25 cellular contexts compared by ENCODE assay signal in genomic region chr6:83097675-83098074, GRCh38. TPM values are rescaled to one million over a fixed set of nuclear protein-coding genes. Genes with fewer than 3 reads are reported as not detected.
DNase-seq lines count a peak whose midpoint lies in the region; ATAC-seq, FAIRE-seq and TF ChIP-seq lines count a peak whose summit lies in the region.
"Had no signal": no experiment of that assay in that cellular context is flagged by ENCODE, and none has a peak within 500 bp of the region (broad histone marks: within the 10 kb centered on the region; RNA-seq: fewer than 3 reads in every experiment).

No MANE protein-coding gene starts in this region.

- no peaks in the 10 kb centered on the region for H3K27me3 Mint-ChIP-seq in CD4-positive, CD25-positive, alpha-beta regulatory T cell
- no peaks in the 10 kb centered on the region for H3K27me3 Mint-ChIP-seq in WTC11 (ENCODE audit: low read depth)
- H3K27me3 Mint-ChIP-seq in mesothelial cell of epicardium (ENCODE audit: low read depth) = no peaks in the 10 kb centered on the region
- no peaks in the 10 kb centered on the region for H3K27me3 Mint-ChIP-seq in activated naive CD8-positive, alpha-beta T cell treated with anti-CD3 and anti-CD28 coated beads, Interleukin-2, amount 50 U/mL, for 24 hours
- H3K27me3 Mint-ChIP-seq: B cell; CD4-positive, alpha-beta T cell; CD8-positive, alpha-beta memory T cell had no signal

- no peak overlapping the region for H3K4me3 Mint-ChIP-seq in CD4-positive, CD25-positive, alpha-beta regulatory T cell
- no peak overlapping the region for H3K4me3 Mint-ChIP-seq in WTC11
- no peak overlapping the region for H3K4me3 Mint-ChIP-seq in mesothelial cell of epicardium
- no peak overlapping the region for H3K4me3 Mint-ChIP-seq in activated naive CD8-positive, alpha-beta T cell treated with anti-CD3 and anti-CD28 coated beads, Interleukin-2, amount 50 U/mL, for 24 hours
- H3K4me3 Mint-ChIP-seq: B cell; CD4-positive, alpha-beta T cell; CD8-positive, alpha-beta memory T cell had no signal

- CTCF ChIA-PET in WTC11 (lab: Charles Lee) = interaction anchor here (1.1 kb wide), 1 partner anchor 30 kb away, joined by 3 read pairs; the partner anchor contains the start of gene DOP1A

- FAIRE-seq in frontal cortex (lab: Jason Lieb, UNC) = peak; percentile 49
- FAIRE-seq: A204.1, D721Med, GM12878, H1 had no signal

- peak overlapping the region in 2 of 3 donors; percentile 12 to 15 for H3K27ac Mint-ChIP-seq in CD4-positive, CD25-positive, alpha-beta regulatory T cell
- H3K27ac Mint-ChIP-seq in WTC11 (no peak overlapping the region), mesothelial cell of epicardium (peak overlapping the region; percentile 70)
- H3K27ac Mint-ChIP-seq in activated naive CD8-positive, alpha-beta T cell treated with anti-CD3 and anti-CD28 coated beads, Interleukin-2, amount 50 U/mL, for 24 hours = no peak overlapping the region
- H3K27ac Mint-ChIP-seq: B cell; CD4-positive, alpha-beta T cell had no signal

- no peak overlapping the region for H3K4me3 ChIP-seq in CD4-positive, CD25-positive, alpha-beta regulatory T cell (ENCODE audit: low read depth, low read length)
- no peak overlapping the region for H3K4me3 ChIP-seq in dorsolateral prefrontal cortex
- H3K4me3 ChIP-seq in left ventricle myocardium inferior = no peak overlapping the region
- H3K4me3 ChIP-seq: BLaER1, GM12878, GM23248 had no signal

- ATAC-seq in CD4-positive, CD25-positive, alpha-beta regulatory T cell (ENCODE audit: low read depth in 2 of 2) = no peak
- ATAC-seq in WTC11 (no peak), HG03139 (IDR thresholded peaks at IDR 0.05; ENCODE audit: unreplicated experiment) (no peak)
- no peak for ATAC-seq in activated naive CD8-positive, alpha-beta T cell treated with anti-CD3 and anti-CD28 coated beads, Interleukin-2, amount 50 U/mL, for 24 hours
- ATAC-seq: GM12878 had no signal

- no peak overlapping the region for H3K27ac ChIP-seq in CD4-positive, CD25-positive, alpha-beta regulatory T cell (ENCODE audit: insufficient read depth, low read length, poor library complexity, severe bottlenecking)
- H3K27ac ChIP-seq in dorsolateral prefrontal cortex = no peak overlapping the region
- H3K27ac ChIP-seq in left ventricle myocardium inferior (replicated peaks) = no peak overlapping the region
- H3K27ac ChIP-seq: 22Rv1, BLaER1, C4-2B, GM23248 had no signal

- H3K36me3 Mint-ChIP-seq in CD4-positive, CD25-positive, alpha-beta regulatory T cell = peaks cover 31% of the 10 kb centered on the region
- H3K36me3 Mint-ChIP-seq in WTC11 (peaks cover 3% of the 10 kb centered on the region; the same call in 1 of the 2 replicates), mesothelial cell of epicardium (peaks cover 20% of the 10 kb centered on the region)
- H3K36me3 Mint-ChIP-seq in activated naive CD8-positive, alpha-beta T cell treated with anti-CD3 and anti-CD28 coated beads, Interleukin-2, amount 50 U/mL, for 24 hours (ENCODE audit: low read depth) = peaks cover 21% of the 10 kb centered on the region

- no peaks in the 10 kb centered on the region for H3K27me3 ChIP-seq in CD4-positive, CD25-positive, alpha-beta regulatory T cell (ENCODE audit: control insufficient read depth, insufficient read depth, low read length)
- H3K27me3 ChIP-seq in dorsolateral prefrontal cortex (no peaks in the 10 kb centered on the region), left ventricle myocardium inferior (ENCODE audit: low read depth) (no peaks in the 10 kb centered on the region)
- H3K27me3 ChIP-seq: BLaER1 had no signal

- TF ChIP-seq CTCF in WTC11 (IDR thresholded peaks at IDR 0.05) (no peak), mesothelial cell of epicardium (IDR thresholded peaks at IDR 0.05; ENCODE audit: unreplicated experiment) (no peak), dorsolateral prefrontal cortex (IDR thresholded peaks at IDR 0.05 in 54 of 56, conservative IDR thresholded peaks at IDR 0.05 in 2 of 56; ENCODE audit: low read depth in 1 of 56, partially characterized antibody in 56 of 56) (no peak), left ventricle myocardium inferior (IDR thresholded peaks at IDR 0.05; ENCODE audit: borderline replicate concordance) (no peak)

- POLR2A ChIA-PET in WTC11 (lab: Charles Lee) = no interaction called here

- intact Hi-C loops in dorsolateral prefrontal cortex (cut with DNase I) (no loop called here), left ventricle myocardium inferior (cut with micrococcal nuclease) (no loop called here)

- no peaks in the 10 kb centered on the region for H3K4me1 ChIP-seq in CD4-positive, CD25-positive, alpha-beta regulatory T cell (ENCODE audit: control insufficient read depth, insufficient read depth, low read length, poor library complexity, severe bottlenecking)
- peaks cover 23% of the 10 kb centered on the region for H3K4me1 ChIP-seq in left ventricle myocardium inferior
- H3K4me1 ChIP-seq: BLaER1 had no signal

- H3K4me1 Mint-ChIP-seq in CD4-positive, CD25-positive, alpha-beta regulatory T cell = peaks cover 0 to 33% (median 12%) of the 10 kb centered on the region in 4 donors
- H3K4me1 Mint-ChIP-seq in WTC11 = peaks cover 6% of the 10 kb centered on the region
- peaks cover 13% of the 10 kb centered on the region for H3K4me1 Mint-ChIP-seq in mesothelial cell of epicardium
- no peaks in the 10 kb centered on the region for H3K4me1 Mint-ChIP-seq in activated naive CD8-positive, alpha-beta T cell treated with anti-CD3 and anti-CD28 coated beads, Interleukin-2, amount 50 U/mL, for 24 hours

- H3K9me3 ChIP-seq in CD4-positive, CD25-positive, alpha-beta regulatory T cell (ENCODE audit: control insufficient read depth in 2 of 2, low read length in 2 of 2) = no peaks in the 10 kb centered on the region
- no peaks in the 10 kb centered on the region for H3K9me3 ChIP-seq in left ventricle myocardium inferior (replicated peaks)
- H3K9me3 ChIP-seq: BLaER1 had no signal

- no peak for DNase-seq in CD4-positive, CD25-positive, alpha-beta regulatory T cell
- DNase-seq in WTC11 (ENCODE audit: low spot score) = no peak
- DNase-seq in frontal cortex (ENCODE audit: low spot score in 2 of 2) = no peak
- DNase-seq in mesothelial cell of epicardium (ENCODE audit: low spot score in 2 of 2, unreplicated experiment in 2 of 2) = no peak
- no peak for DNase-seq in activated naive CD8-positive, alpha-beta T cell treated with anti-CD3 and anti-CD28 coated beads, Interleukin-2, amount 50 U/mL, for 24 hours
- no peak for DNase-seq in dorsolateral prefrontal cortex
- no peak for DNase-seq in left ventricle myocardium inferior
- DNase-seq: CD4-positive, alpha-beta T cell; CD8-positive, alpha-beta memory T cell; DMS 273 treated with DMSO at 0.1 percent for 48 hours; DMS79; EL; GDM1; H7; HCEC 1CT had no signal

- H3K9me3 Mint-ChIP-seq in CD4-positive, CD25-positive, alpha-beta regulatory T cell = peaks cover 0 to 9% (median 0%) of the 10 kb centered on the region in 7 donors
- H3K9me3 Mint-ChIP-seq in WTC11 (peaks cover 8% of the 10 kb centered on the region), mesothelial cell of epicardium (peaks cover 9% of the 10 kb centered on the region)
- H3K9me3 Mint-ChIP-seq in activated naive CD8-positive, alpha-beta T cell treated with anti-CD3 and anti-CD28 coated beads, Interleukin-2, amount 50 U/mL, for 24 hours = no peaks in the 10 kb centered on the region
- H3K9me3 Mint-ChIP-seq: CD4-positive, alpha-beta T cell had no signal

- peaks cover 13% of the 10 kb centered on the region for H3K36me3 ChIP-seq in CD4-positive, CD25-positive, alpha-beta regulatory T cell (ENCODE audit: control insufficient read depth, insufficient read depth, low read length)
- peaks cover 14% of the 10 kb centered on the region for H3K36me3 ChIP-seq in left ventricle myocardium inferior
- H3K36me3 ChIP-seq: BLaER1 had no signal

TF ChIP-seq in WTC11, 78 proteins besides CTCF, POLR2A, EP300 and RAD21:
- TF ChIP-seq ZNF423 (CRISPR knock-in tag; IDR thresholded peaks at IDR 0.05) (no peak), HMGA2 (CRISPR knock-in tag; IDR thresholded peaks at IDR 0.05) (peak; percentile 94), ERG (CRISPR knock-in tag; IDR thresholded peaks at IDR 0.05) (no peak)

RNA-seq across cellular contexts. Expression of gene DOP1A, which starts 30.2 kb away (rescaled TPM):
- 21.7 TPM for total RNA-seq in CD4-positive, CD25-positive, alpha-beta regulatory T cell
- 1 to 10 TPM; 2.1 to 3.8 (median 2.5) TPM for polyA plus RNA-seq in CD4-positive, CD25-positive, alpha-beta regulatory T cell
- total RNA-seq in WTC11 (2021) (13.1 to 16.9 TPM (median 15.1 TPM) in 3 replicates), frontal cortex (81.1 TPM), mesothelial cell of epicardium (30.7 to 36.9 TPM (median 35.0 TPM) in 3 replicates), dorsolateral prefrontal cortex (10 to 100 TPM; 31.4 to 72.1 (median 53.8) TPM), left ventricle myocardium inferior (18.1 TPM)

RNA-seq across cellular contexts. Expression of gene UBE3D, which starts 32.0 kb away (rescaled TPM):
- 7.0 TPM for total RNA-seq in CD4-positive, CD25-positive, alpha-beta regulatory T cell
- polyA plus RNA-seq in CD4-positive, CD25-positive, alpha-beta regulatory T cell = 1 to 10 TPM; 3.8 to 7.8 (median 4.7) TPM
- 14.0 to 17.4 TPM (median 14.7 TPM) in 3 replicates for total RNA-seq in WTC11 (2021)
- total RNA-seq in frontal cortex = 24.9 TPM
- 9.3 to 12.0 TPM (median 10.8 TPM) in 3 replicates for total RNA-seq in mesothelial cell of epicardium
- total RNA-seq in dorsolateral prefrontal cortex = 10 to 100 TPM in 119 of 120 experiments, 1 to 10 TPM in 1; 9.7 to 32.9 (median 16.4) TPM
- total RNA-seq in left ventricle myocardium inferior = 2.5 TPM

Comparison
In these comparisons a context has a peak if more than half of its experiments do, and no peak if none do; other contexts are left out.
1. H3K27ac Mint-ChIP-seq: peak in CD4-positive, CD25-positive, alpha-beta regulatory T cell (2 of 3) and mesothelial cell of epicardium (single experiment); none in WTC11 (single experiment) and activated naive CD8-positive, alpha-beta T cell treated with anti-CD3 and anti-CD28 coated beads, Interleukin-2, amount 50 U/mL, for 24 hours (single experiment).